ENCODE assay signal across 14 cellular contexts in the genomic region with DNA sequence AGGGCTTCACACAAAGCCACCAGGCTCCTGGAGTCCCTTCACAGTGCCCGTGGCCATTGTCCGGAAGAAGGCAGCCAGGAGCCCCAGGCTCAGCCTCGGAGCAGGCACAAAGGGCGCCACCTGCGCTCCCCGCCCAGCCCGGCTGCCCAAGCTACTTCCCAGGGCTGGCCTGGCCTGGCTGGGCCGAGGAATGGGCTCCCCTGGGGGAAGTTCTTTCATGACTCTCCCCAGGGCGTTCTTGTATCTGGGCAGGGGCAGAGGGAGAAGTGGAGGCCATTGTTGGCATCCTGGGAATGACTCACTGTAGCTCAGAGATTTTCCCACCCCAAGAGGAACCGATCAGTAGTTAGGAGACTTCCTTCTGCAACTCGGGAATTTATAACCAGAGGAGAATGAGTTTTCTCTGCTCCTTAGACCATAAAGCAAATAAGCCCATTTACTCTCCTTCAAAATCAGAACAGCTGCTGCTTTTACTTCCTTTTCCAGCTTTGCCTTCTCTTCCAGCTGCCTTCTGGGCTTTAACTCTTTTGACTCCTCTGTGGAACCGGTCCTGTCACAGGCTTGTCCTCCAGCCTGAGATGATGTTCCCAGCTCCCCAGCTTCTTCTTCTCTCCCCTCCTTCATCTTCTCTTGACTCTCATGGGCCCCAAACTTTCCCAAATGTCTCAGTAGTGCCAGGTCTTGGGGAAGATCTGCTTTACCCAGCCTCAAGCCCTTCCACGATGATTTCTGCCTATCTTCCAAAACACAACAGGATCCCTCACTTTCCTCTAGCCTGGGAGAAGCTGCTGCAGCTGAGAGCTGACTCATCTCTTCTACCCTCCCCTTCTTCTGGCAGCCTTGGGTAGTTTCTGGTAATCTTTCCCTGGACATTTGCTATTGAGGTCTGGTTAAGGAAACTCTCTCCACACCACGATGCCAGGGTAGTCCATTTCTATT.
DNase-seq lines count a peak whose midpoint lies in the region; ATAC-seq, FAIRE-seq and TF ChIP-seq lines count a peak whose summit lies in the region.
"Had no signal": no experiment of that assay in that cellular context is flagged by ENCODE, and none has a peak within 500 bp of the region (broad histone marks: within the 10 kb centered on the region; RNA-seq: fewer than 3 reads in every experiment).

No MANE protein-coding gene starts in this region.

- WGBS in mammary epithelial cell (ENCODE audit: low coverage, missing lambda C conversion rate) = 96% methylated on average over 11 of the region's 14 CpGs

- H3K9me3 ChIP-seq in mammary epithelial cell (replicated peaks; ENCODE audit: insufficient read depth, low read length) = no peaks in the 10 kb centered on the region
- H3K9me3 ChIP-seq: A549 had no signal

- H2AFZ ChIP-seq in mammary epithelial cell (ENCODE audit: low read depth, low read length) = no peak overlapping the region

- H3K4me1 ChIP-seq in mammary epithelial cell (ENCODE audit: insufficient read depth, low read length) = no peaks in the 10 kb centered on the region
- H3K4me1 ChIP-seq: A549 had no signal

- dilution Hi-C loops in mammary epithelial cell (cut with HindIII; ENCODE audit: low sequenced_read_pairs) = loop anchor here (5.0 kb wide), 1 partner anchor 53 kb away; no protein-coding TSS in a partner anchor

- peaks cover 21% of the 10 kb centered on the region for H3K36me3 ChIP-seq in mammary epithelial cell (ENCODE audit: insufficient read depth, low read length)

- no peak for TF ChIP-seq POLR2A in GM12892 (IDR thresholded peaks at IDR 0.05; ENCODE audit: low read depth, low read length)

- POLR2A ChIA-PET in MCF 10A (lab: Yijun Ruan, JAX) = interaction anchor here (0.7 kb wide), 1 partner anchor 158 kb away, joined by 3 read pairs; no protein-coding TSS in a partner anchor

- no peak for TF ChIP-seq CTCF in MCF 10A (IDR thresholded peaks at IDR 0.05; ENCODE audit: unreplicated experiment)
- TF ChIP-seq CTCF in mammary epithelial cell (conservative IDR thresholded peaks at IDR 0.05 in 1 of 2, IDR thresholded peaks at IDR 0.05 in 1 of 2; ENCODE audit: extremely low read depth in 1 of 2, insufficient read depth in 1 of 2, low read depth in 1 of 2, low read length in 2 of 2) = no peak
- no peak for TF ChIP-seq CTCF in fibroblast of pulmonary artery (IDR thresholded peaks at IDR 0.05; ENCODE audit: low read length, missing control alignments)
- TF ChIP-seq CTCF in neural crest cell (conservative IDR thresholded peaks at IDR 0.05) = no peak

- in situ Hi-C loops in mammary epithelial cell (cut with MboI; ENCODE audit: low sequenced_read_pairs in 2 of 2) = loop anchor here in 1 of 2 donors (10.0 kb wide), 1 partner anchor 225 kb away; no protein-coding TSS in a partner anchor

- H3K4me1 Mint-ChIP-seq in MCF 10A (ENCODE audit: insufficient read depth, unreplicated experiment) (no peaks in the 10 kb centered on the region), neural crest cell (peaks cover 16% of the 10 kb centered on the region)
- H3K4me1 Mint-ChIP-seq: activated naive CD8-positive, alpha-beta T cell treated with anti-CD3 and anti-CD28 coated beads, Interleukin-2, amount 10 ng/mL, durations not matched to agents 7 days and 5 days had no signal

- H3K4me3 ChIP-seq in mammary epithelial cell (replicated peaks in 1 of 3; ENCODE audit: insufficient read depth in 1 of 3, low read depth in 2 of 3, low read length in 3 of 3) (no peak overlapping the region), fibroblast of pulmonary artery (replicated peaks; ENCODE audit: low read depth, low read length) (no peak overlapping the region)
- H3K4me3 ChIP-seq: A549 had no signal

- peak; percentile 26 for DNase-seq in MCF 10A (ENCODE audit: unreplicated experiment)
- DNase-seq in mammary epithelial cell = no peak
- DNase-seq in fibroblast of pulmonary artery (ENCODE audit: low read depth) = peak; percentile 80
- no peak for DNase-seq in neural crest cell (ENCODE audit: low read depth, low spot score)
- DNase-seq in GM12892 (ENCODE audit: insufficient read length) = no peak
- DNase-seq in NCI-H446 treated with DMSO at 0.1 percent for 48 hours (lab: John Stamatoyannopoulos, UW) = no peak
- DNase-seq in ureter (ENCODE audit: low spot score) = no peak
- DNase-seq: activated naive CD8-positive, alpha-beta T cell treated with anti-CD3 and anti-CD28 coated beads, Interleukin-2, amount 10 ng/mL, durations not matched to agents 7 days and 5 days; NCI-H2081 had no signal

- H3K27me3 ChIP-seq in mammary epithelial cell (ENCODE audit: insufficient read depth, low read length) = no peaks in the 10 kb centered on the region

- H3K9me3 Mint-ChIP-seq in MCF 10A (ENCODE audit: unreplicated experiment) = no peaks in the 10 kb centered on the region
- H3K9me3 Mint-ChIP-seq in neural crest cell = no peaks in the 10 kb centered on the region
- H3K9me3 Mint-ChIP-seq: activated naive CD8-positive, alpha-beta T cell treated with anti-CD3 and anti-CD28 coated beads, Interleukin-2, amount 10 ng/mL, durations not matched to agents 7 days and 5 days; T-helper 2 cell treated with Interferon-gamma antibody and Interleukin-4, amounts not matched to agents 5 μg/mL and 100 μg/mL, for 36 hours had no signal

- no peaks in the 10 kb centered on the region for H4K20me1 ChIP-seq in mammary epithelial cell (ENCODE audit: insufficient read depth, low read length)

- intact Hi-C loops in MCF 10A (cut with micrococcal nuclease) = loop anchor here (10.0 kb wide), 1 partner anchor 1215 kb away; no protein-coding TSS in a partner anchor
- intact Hi-C loops in mammary epithelial cell (cut with micrococcal nuclease) = loop anchor here (10.0 kb wide), 1 partner anchor 625 kb away; no protein-coding TSS in a partner anchor

- no TSS peak for BruUV-seq in MCF 10A (replicated peaks; lab: Mats Ljungman, UMichigan)
- BruUV-seq in mammary epithelial cell (replicated peaks; lab: Mats Ljungman, UMichigan) = no TSS peak

- FAIRE-seq in GM12892 (lab: Jason Lieb, UNC) = no peak
- FAIRE-seq: A549, GM18507 had no signal

- H3K79me2 ChIP-seq in mammary epithelial cell (ENCODE audit: insufficient read depth, low read length) = no peaks in the 10 kb centered on the region

- H3K4me3 Mint-ChIP-seq in MCF 10A (ENCODE audit: unreplicated experiment) (no peak overlapping the region), neural crest cell (no peak overlapping the region)
- H3K4me3 Mint-ChIP-seq: activated naive CD8-positive, alpha-beta T cell treated with anti-CD3 and anti-CD28 coated beads, Interleukin-2, amount 10 ng/mL, durations not matched to agents 7 days and 5 days; T-helper 2 cell treated with Interferon-gamma antibody and Interleukin-4, amounts not matched to agents 5 μg/mL and 100 μg/mL, for 36 hours had no signal

- H3K27me3 Mint-ChIP-seq in MCF 10A (ENCODE audit: insufficient read depth, unreplicated experiment) = no peaks in the 10 kb centered on the region
- peaks cover 5% of the 10 kb centered on the region for H3K27me3 Mint-ChIP-seq in neural crest cell (ENCODE audit: low read depth)

- H3K4me2 ChIP-seq in mammary epithelial cell (ENCODE audit: insufficient read depth, low read depth, low read length) = no peak overlapping the region
- H3K4me2 ChIP-seq: A549 had no signal

- H3K9ac ChIP-seq in mammary epithelial cell (ENCODE audit: insufficient read depth, low read length) = no peak overlapping the region

- H3K36me3 Mint-ChIP-seq in MCF 10A (ENCODE audit: insufficient read depth, unreplicated experiment) (peaks cover 63% of the 10 kb centered on the region), neural crest cell (ENCODE audit: low read depth) (peaks cover 11% of the 10 kb centered on the region)
- H3K36me3 Mint-ChIP-seq: activated naive CD8-positive, alpha-beta T cell treated with anti-CD3 and anti-CD28 coated beads, Interleukin-2, amount 10 ng/mL, durations not matched to agents 7 days and 5 days had no signal

- ATAC-seq in HG02840 (IDR thresholded peaks at IDR 0.05; ENCODE audit: low FRiP score, unreplicated experiment) = no peak
- ATAC-seq: A549, left lobe of liver had no signal

- CTCF ChIA-PET in MCF 10A (lab: Yijun Ruan, JAX) = interaction anchor here (0.6 to 18.3 kb wide), 11 partner anchors 7 to 1610 kb away, joined by 3 to 688 read pairs (median 3); a partner anchor contains a TSS
- CTCF ChIA-PET in mammary epithelial cell (lab: Charles Lee; ENCODE audit: low non-redundant PET) = no interaction called here

- H3K27ac Mint-ChIP-seq in MCF 10A (ENCODE audit: low read depth, unreplicated experiment) (peak overlapping the region; percentile 21), neural crest cell (ENCODE audit: unreplicated experiment) (peak overlapping the region; percentile 70)
- H3K27ac Mint-ChIP-seq: activated naive CD8-positive, alpha-beta T cell treated with anti-CD3 and anti-CD28 coated beads, Interleukin-2, amount 10 ng/mL, durations not matched to agents 7 days and 5 days; T-helper 2 cell treated with Interferon-gamma antibody and Interleukin-4, amounts not matched to agents 5 μg/mL and 100 μg/mL, for 36 hours had no signal

- no peak overlapping the region for H3K27ac ChIP-seq in mammary epithelial cell (ENCODE audit: insufficient read depth, low read depth, low read length)
- H3K27ac ChIP-seq: A549 had no signal

Comparison
In these comparisons a context has a peak if more than half of its experiments do, and no peak if none do; other contexts are left out.
1. DNase-seq: peak in MCF 10A (single experiment) and fibroblast of pulmonary artery (single experiment); none in mammary epithelial cell (single experiment), neural crest cell (single experiment), GM12892 (single experiment), NCI-H446 treated with DMSO at 0.1 percent for 48 hours (single experiment) and ureter (single experiment).